ENCODE assay signal across 1 cellular context in the genomic region with DNA sequence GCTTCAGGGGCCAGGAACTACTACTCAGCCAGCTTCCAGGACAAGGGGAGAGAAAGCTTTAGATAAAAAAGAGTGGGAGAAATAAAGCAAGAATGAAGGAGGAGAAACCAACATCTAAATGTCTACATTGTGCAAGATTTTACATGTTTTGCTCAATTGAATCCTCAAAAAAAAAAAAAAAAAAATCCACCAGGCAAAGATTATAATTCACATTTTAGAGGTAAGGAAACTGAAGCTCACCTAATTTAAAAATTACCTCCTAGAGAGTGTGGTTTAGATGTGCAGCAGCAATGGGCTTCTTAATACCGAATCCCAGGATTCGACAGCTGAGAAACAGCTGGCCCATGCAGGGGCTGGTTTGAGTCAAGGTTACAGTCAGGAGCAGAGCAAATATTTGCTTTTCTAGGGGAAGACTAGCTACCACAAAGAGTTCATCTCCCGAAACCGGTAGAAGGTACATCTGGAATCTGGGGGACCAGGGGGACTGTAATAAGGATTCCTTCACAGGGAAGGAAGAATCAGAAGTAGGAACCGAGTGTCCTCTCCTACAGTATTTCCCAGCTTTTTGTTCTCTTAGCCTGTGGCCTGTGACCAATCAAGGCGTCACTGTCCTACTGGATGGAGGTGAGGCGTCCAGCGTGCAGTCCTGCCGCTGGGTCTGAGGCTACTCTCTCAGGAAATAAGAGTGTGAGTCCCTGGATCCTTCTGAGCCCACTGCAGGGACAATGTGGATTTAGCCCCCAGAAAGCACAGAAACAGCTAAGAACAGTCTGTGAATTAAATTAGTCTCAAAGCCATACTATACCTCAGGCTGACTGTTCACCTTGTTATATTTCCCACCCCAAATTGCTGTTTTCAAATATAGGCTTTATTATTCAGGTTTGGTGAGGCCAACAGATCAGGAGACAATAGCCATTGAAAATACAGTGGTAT.
TF ChIP-seq lines count a peak whose summit lies in the region.

No MANE protein-coding gene starts in this region.

TF ChIP-seq in HepG2, 621 proteins besides CTCF, POLR2A, EP300 and RAD21 (continued from another document and continues in another):
- no peak for TF ChIP-seq USF2 (IDR thresholded peaks at IDR 0.05; ENCODE audit: low read depth, low read length)
- TF ChIP-seq USF2 (CRISPR knock-in tag; IDR thresholded peaks at IDR 0.05; ENCODE audit: borderline replicate concordance) = no peak
- TF ChIP-seq ETV5 (CRISPR knock-in tag; IDR thresholded peaks at IDR 0.05; ENCODE audit: borderline replicate concordance) = peak; percentile 79; the same call in 1 of the 2 replicates
- no peak for TF ChIP-seq HMGXB4 (CRISPR knock-in tag; IDR thresholded peaks at IDR 0.05; ENCODE audit: borderline replicate concordance in 1 of 2, low read depth in 1 of 2)
- no peak for TF ChIP-seq ZNF891 (CRISPR knock-in tag; IDR thresholded peaks at IDR 0.05)
- peak; percentile 41; the same call in 1 of the 2 replicates for TF ChIP-seq ZMYM3 (CRISPR knock-in tag; IDR thresholded peaks at IDR 0.05)
- peak; percentile 91 for TF ChIP-seq ISL2 (CRISPR knock-in tag; IDR thresholded peaks at IDR 0.05)
- TF ChIP-seq FOSL2 (CRISPR knock-in tag; IDR thresholded peaks at IDR 0.05) = peak; percentile 77
- peak; percentile 92 for TF ChIP-seq TGIF2 (CRISPR knock-in tag; IDR thresholded peaks at IDR 0.05)
- TF ChIP-seq, protein P1, sequence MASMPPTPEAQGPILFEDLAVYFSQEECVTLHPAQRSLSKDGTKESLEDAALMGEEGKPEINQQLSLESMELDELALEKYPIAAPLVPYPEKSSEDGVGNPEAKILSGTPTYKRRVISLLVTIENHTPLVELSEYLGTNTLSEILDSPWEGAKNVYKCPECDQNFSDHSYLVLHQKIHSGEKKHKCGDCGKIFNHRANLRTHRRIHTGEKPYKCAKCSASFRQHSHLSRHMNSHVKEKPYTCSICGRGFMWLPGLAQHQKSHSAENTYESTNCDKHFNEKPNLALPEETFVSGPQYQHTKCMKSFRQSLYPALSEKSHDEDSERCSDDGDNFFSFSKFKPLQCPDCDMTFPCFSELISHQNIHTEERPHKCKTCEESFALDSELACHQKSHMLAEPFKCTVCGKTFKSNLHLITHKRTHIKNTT (CRISPR knock-in tag; IDR thresholded peaks at IDR 0.05) = no peak
- no peak for TF ChIP-seq FOXP1 (IDR thresholded peaks at IDR 0.05)
- TF ChIP-seq FOXP1 (CRISPR knock-in tag; IDR thresholded peaks at IDR 0.05) = peak; percentile 28; the same call in 1 of the 2 replicates
- 0 out of 2 replicates have a peak, but pooled peaks have one; percentile 40 for TF ChIP-seq ARID2 (CRISPR knock-in tag; IDR thresholded peaks at IDR 0.05; ENCODE audit: borderline replicate concordance)
- peak; percentile 71; the same call in 1 of the 2 replicates for TF ChIP-seq SOX5 (CRISPR knock-in tag; IDR thresholded peaks at IDR 0.05; ENCODE audit: borderline replicate concordance)
- TF ChIP-seq ZNF275 (CRISPR knock-in tag; IDR thresholded peaks at IDR 0.05; ENCODE audit: borderline replicate concordance) = peak; percentile 73; the same call in 1 of the 2 replicates
- TF ChIP-seq SMAD3 (CRISPR knock-in tag; IDR thresholded peaks at IDR 0.05) = peak; percentile 97
- TF ChIP-seq ZNF205 (CRISPR knock-in tag; IDR thresholded peaks at IDR 0.05) = peak; percentile 63; the same call in 1 of the 2 replicates
- TF ChIP-seq NCOR1 (IDR thresholded peaks at IDR 0.05; ENCODE audit: borderline replicate concordance, low read length) = peak; percentile 75; the same call in 1 of the 2 replicates
- peak; percentile 61; the same call in 1 of the 2 replicates for TF ChIP-seq ARID4A (CRISPR knock-in tag; IDR thresholded peaks at IDR 0.05; ENCODE audit: borderline replicate concordance)
- peak; percentile 19; the same call in 1 of the 2 replicates for TF ChIP-seq SP5 (CRISPR knock-in tag; IDR thresholded peaks at IDR 0.05; ENCODE audit: borderline replicate concordance, low read depth)
- TF ChIP-seq TBP (CRISPR knock-in tag; IDR thresholded peaks at IDR 0.05) = no peak
- peak; percentile 37; the same call in 1 of the 2 replicates for TF ChIP-seq SKIL (CRISPR knock-in tag; IDR thresholded peaks at IDR 0.05; ENCODE audit: borderline replicate concordance)
- peak; percentile 2; the same call in 1 of the 2 replicates for TF ChIP-seq NR2F2 (IDR thresholded peaks at IDR 0.05; ENCODE audit: borderline replicate concordance, low read depth)
- peak in 1 of 2 experiments; percentile 53; a peak in 3 of 4 replicates for TF ChIP-seq NR2F1 (CRISPR knock-in tag; IDR thresholded peaks at IDR 0.05)
- TF ChIP-seq ZNF792 (CRISPR knock-in tag; IDR thresholded peaks at IDR 0.05) = peak; percentile 84
- peak; percentile 44; the same call in 1 of the 2 replicates for TF ChIP-seq RERE (CRISPR knock-in tag; IDR thresholded peaks at IDR 0.05; ENCODE audit: low read depth)
- peak; percentile 26; the same call in 1 of the 2 replicates for TF ChIP-seq SNAPC2 (CRISPR knock-in tag; IDR thresholded peaks at IDR 0.05)
- peak; percentile 31; the same call in 1 of the 2 replicates for TF ChIP-seq TFDP1 (CRISPR knock-in tag; IDR thresholded peaks at IDR 0.05; ENCODE audit: borderline replicate concordance)
- TF ChIP-seq GFI1 (CRISPR knock-in tag; IDR thresholded peaks at IDR 0.05; ENCODE audit: borderline replicate concordance) = peak; percentile 30; the same call in 1 of the 2 replicates
- peak; percentile 70 for TF ChIP-seq SALL1 (CRISPR knock-in tag; IDR thresholded peaks at IDR 0.05)
